Comparison of ENCODE assay signal across 16 cellular contexts in the genomic region with DNA sequence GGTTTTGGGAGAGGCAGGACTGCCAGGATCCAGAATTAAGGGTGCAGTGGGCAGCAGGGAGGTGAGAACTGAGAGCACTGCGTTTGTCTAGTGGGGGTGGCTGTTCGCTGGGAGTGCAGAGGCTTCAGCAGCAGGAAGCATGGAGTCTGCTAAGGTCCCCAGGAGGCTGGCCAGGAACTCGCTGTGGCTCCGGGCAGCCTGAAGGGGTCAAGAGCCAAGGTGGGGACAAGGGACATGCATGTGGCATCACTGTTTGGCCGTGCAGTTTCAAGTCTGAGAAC. TPM values are rescaled to one million over a fixed set of nuclear protein-coding genes. Genes with fewer than 3 reads are reported as not detected.
A peak's percentile ranks its signal among the peaks of the same experiment; 100 is the strongest.
DNase-seq lines count a peak whose midpoint lies in the region; ATAC-seq and TF ChIP-seq lines count a peak whose summit lies in the region.
"Had no signal": no experiment of that assay in that cellular context is flagged by ENCODE, and none has a peak within 500 bp of the region (broad histone marks: within the 10 kb centered on the region; RNA-seq: fewer than 3 reads in every experiment).

No MANE protein-coding gene starts in this region.

- peak overlapping the region; percentile 21 for H3K27ac ChIP-seq in right cardiac atrium (ENCODE audit: low read length)
- peak overlapping the region; percentile 65 to 72 for H3K27ac ChIP-seq in uterus
- H3K27ac ChIP-seq in suprapubic skin: no peak overlapping the region
- H3K27ac ChIP-seq: SK-N-MC, VCaP had no signal

- peaks cover 3% of the 10 kb centered on the region for H3K9me3 Mint-ChIP-seq in activated T-helper 17 cell treated with anti-CD3 and anti-CD28 coated beads, Interleukin-2, amount 50 U/mL, for 72 hours
- H3K9me3 Mint-ChIP-seq in memory B cell: no peaks in the 10 kb centered on the region

- ATAC-seq in right cardiac atrium (no peak), left cardiac atrium (no peak), memory B cell (ENCODE audit: low read depth) (no peak)
- ATAC-seq in activated T-helper 17 cell treated with anti-CD3 and anti-CD28 coated beads, Interleukin-2, amount 50 U/mL, for 72 hours (replicated peaks): no peak

- peaks cover 35% of the 10 kb centered on the region for H3K4me1 Mint-ChIP-seq in activated T-helper 17 cell treated with anti-CD3 and anti-CD28 coated beads, Interleukin-2, amount 50 U/mL, for 72 hours
- H3K4me1 Mint-ChIP-seq in memory B cell: peaks cover 18% of the 10 kb centered on the region

- H3K4me1 ChIP-seq in right cardiac atrium (ENCODE audit: control insufficient read depth, insufficient read depth, low read length) (peaks cover 6% of the 10 kb centered on the region), uterus (peaks cover 0 to 5% of the 10 kb centered on the region in 2 donors), suprapubic skin (peaks cover 38% of the 10 kb centered on the region)
- H3K4me1 ChIP-seq: BE2C had no signal

- H3K9me3 ChIP-seq in right cardiac atrium (ENCODE audit: control insufficient read depth, low read length) (no peaks in the 10 kb centered on the region), uterus (no peaks in the 10 kb centered on the region), suprapubic skin (no peaks in the 10 kb centered on the region)
- H3K9me3 ChIP-seq: BE2C, transverse colon had no signal

- H3K4me3 Mint-ChIP-seq in activated T-helper 17 cell treated with anti-CD3 and anti-CD28 coated beads, Interleukin-2, amount 50 U/mL, for 72 hours: peak overlapping the region; percentile 81
- H3K4me3 Mint-ChIP-seq in memory B cell: peak overlapping the region; percentile 76

- H3K36me3 ChIP-seq in uterus: no peaks in the 10 kb centered on the region
- no peaks in the 10 kb centered on the region for H3K36me3 ChIP-seq in suprapubic skin
- H3K36me3 ChIP-seq: BE2C, transverse colon had no signal

- no peak for TF ChIP-seq CTCF in uterus (IDR thresholded peaks at IDR 0.05)
- no peak for TF ChIP-seq CTCF in suprapubic skin (IDR thresholded peaks at IDR 0.05)

- peak in 2 of 3 donors; percentile 44 to 57 for DNase-seq in right cardiac atrium
- DNase-seq in left cardiac atrium: no peak
- DNase-seq in memory B cell (ENCODE audit: low spot score in 2 of 2): no peak
- DNase-seq in uterus: no peak
- DNase-seq in central memory CD4-positive, alpha-beta T cell: no peak
- DNase-seq in activated CD4-positive, CD25-positive, alpha-beta regulatory T cell (lab: John Stamatoyannopoulos, UW): no peak
- DNase-seq in suprapubic skin (ENCODE audit: low spot score in 2 of 2): no peak
- DNase-seq: BE2C, EL, midbrain, NCI-H1092 had no signal

- intact Hi-C loops in right cardiac atrium (cut with DNase I) (no loop called here), left cardiac atrium (cut with DNase I) (loop anchor here in 1 of 2 donors (2.0 kb wide), 1 partner anchor 42 kb away; a partner anchor contains a TSS), uterus (cut with DNase I; ENCODE audit: low total_unique reads) (loop anchor here (5.0 kb wide), 1 partner anchor 39 kb away; no protein-coding TSS in a partner anchor)

- H3K27ac Mint-ChIP-seq in activated T-helper 17 cell treated with anti-CD3 and anti-CD28 coated beads, Interleukin-2, amount 50 U/mL, for 72 hours: peak overlapping the region; percentile 91
- H3K27ac Mint-ChIP-seq in memory B cell: no peak overlapping the region

- no peak overlapping the region for H3K4me3 ChIP-seq in right cardiac atrium (ENCODE audit: low read length)
- H3K4me3 ChIP-seq in uterus: no peak overlapping the region
- no peak overlapping the region for H3K4me3 ChIP-seq in suprapubic skin
- H3K4me3 ChIP-seq: GM12878, SK-N-MC, transverse colon had no signal

- no peaks in the 10 kb centered on the region for H3K27me3 ChIP-seq in right cardiac atrium (ENCODE audit: control insufficient read depth, insufficient read depth)
- H3K27me3 ChIP-seq in uterus: no peaks in the 10 kb centered on the region
- no peaks in the 10 kb centered on the region for H3K27me3 ChIP-seq in suprapubic skin
- H3K27me3 ChIP-seq: BE2C, transverse colon had no signal

- no peaks in the 10 kb centered on the region for H3K36me3 Mint-ChIP-seq in activated T-helper 17 cell treated with anti-CD3 and anti-CD28 coated beads, Interleukin-2, amount 50 U/mL, for 72 hours (ENCODE audit: low read depth)
- H3K36me3 Mint-ChIP-seq in memory B cell: no peaks in the 10 kb centered on the region

- no peak for TF ChIP-seq POLR2A in uterus (IDR thresholded peaks at IDR 0.05)
- TF ChIP-seq POLR2A in suprapubic skin (IDR thresholded peaks at IDR 0.05): no peak

- TF ChIP-seq EP300 in suprapubic skin (IDR thresholded peaks at IDR 0.05): no peak

- 55% methylated on average over 5 of the region's 5 CpGs for WGBS in right cardiac atrium
- 71% methylated on average over 5 of the region's 5 CpGs for WGBS in suprapubic skin

- H3K27me3 Mint-ChIP-seq in activated T-helper 17 cell treated with anti-CD3 and anti-CD28 coated beads, Interleukin-2, amount 50 U/mL, for 72 hours: no peaks in the 10 kb centered on the region
- peaks cover 3% of the 10 kb centered on the region for H3K27me3 Mint-ChIP-seq in memory B cell

RNA-seq across cellular contexts. Expression of a gene that starts 43.2 kb away (rescaled TPM):
- 10 to 100 TPM; 22.0 to 28.5 (median 24.5) TPM for total RNA-seq in right cardiac atrium
- 19.3 TPM for polyA plus RNA-seq in right cardiac atrium
- total RNA-seq in left cardiac atrium: 10 to 100 TPM; 22.1 to 24.8 TPM
- total RNA-seq in activated T-helper 17 cell treated with anti-CD3 and anti-CD28 coated beads, Interleukin-2, amount 50 U/mL, for 72 hours: 1 to 10 TPM; 8.3 to 9.6 TPM
- 100 to 1,000 TPM in 1 of 4 donors, 10 to 100 TPM in 3; 31.8 to 117 (median 61.7) TPM for total RNA-seq in uterus
- total RNA-seq in suprapubic skin: 10 to 100 TPM; 15.7 to 28.2 (median 23.5) TPM

RNA-seq across cellular contexts. Expression of a gene that starts 55.2 kb away (rescaled TPM):
- total RNA-seq in right cardiac atrium (10 to 100 TPM; 11.8 to 17.3 (median 14.1) TPM), left cardiac atrium (10 to 100 TPM; 11.9 to 12.4 TPM), uterus (100 to 1,000 TPM in 1 of 4 donors, 10 to 100 TPM in 2, 1 to 10 TPM in 1; 4.7 to 162 (median 16.9) TPM), suprapubic skin (10 to 100 TPM; 16.1 to 22.1 (median 20.6) TPM)
- polyA plus RNA-seq in right cardiac atrium: 23.3 TPM
- total RNA-seq in activated T-helper 17 cell treated with anti-CD3 and anti-CD28 coated beads, Interleukin-2, amount 50 U/mL, for 72 hours: 10 to 100 TPM; 25.2 to 52.3 TPM

Comparison
In these comparisons a context has a peak if more than half of its experiments do, and no peak if none do; other contexts are left out.
1. DNase-seq: peak in right cardiac atrium (2 of 3); none in left cardiac atrium (single experiment), memory B cell (0 of 2), uterus (0 of 2), central memory CD4-positive, alpha-beta T cell (single experiment), activated CD4-positive, CD25-positive, alpha-beta regulatory T cell (0 of 4) and suprapubic skin (0 of 2).